Comparison of ENCODE assay signal across 13 cellular contexts in the genomic region with DNA sequence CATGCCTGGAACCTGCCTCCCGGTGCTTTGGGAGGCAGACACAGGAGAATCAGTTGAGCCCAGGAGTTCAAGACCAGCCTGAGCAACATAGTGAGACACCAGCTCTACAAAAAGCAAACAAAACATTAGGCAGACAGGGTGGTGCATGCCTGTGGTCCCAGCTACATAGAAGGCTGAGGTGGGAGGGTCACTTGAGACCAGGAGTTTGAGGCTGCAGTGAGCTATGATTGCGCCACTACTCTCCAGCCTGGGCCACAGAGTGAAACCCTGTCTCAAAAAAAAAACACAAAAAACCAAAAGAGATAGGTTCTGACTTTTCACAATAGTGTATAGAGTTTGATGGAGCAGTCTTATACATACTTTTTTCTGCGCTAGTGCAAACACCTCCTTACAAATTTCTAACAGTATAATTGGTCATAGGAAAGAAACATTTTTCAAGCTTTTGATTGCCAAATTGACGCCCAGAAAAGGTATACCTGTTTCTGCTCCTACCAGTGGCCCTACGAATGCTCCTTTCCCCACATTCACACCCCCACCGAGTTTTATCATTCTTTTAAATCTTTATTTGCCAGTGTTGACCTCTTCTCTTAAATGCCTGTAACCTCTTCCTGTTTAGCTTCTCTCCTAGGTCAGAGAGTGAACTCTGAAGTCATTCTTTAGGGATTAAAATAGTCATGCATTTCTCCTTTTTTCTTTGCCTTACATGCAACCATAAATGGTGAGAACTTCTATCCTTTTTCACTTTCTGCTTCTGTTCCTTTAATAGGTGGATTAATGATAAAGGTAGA. TPM values are rescaled to one million over a fixed set of nuclear protein-coding genes. Genes with fewer than 3 reads are reported as not detected.
A peak's percentile ranks its signal among the peaks of the same experiment; 100 is the strongest.
DNase-seq lines count a peak whose midpoint lies in the region; ATAC-seq and TF ChIP-seq lines count a peak whose summit lies in the region.
"Had no signal": no experiment of that assay in that cellular context is flagged by ENCODE, and none has a peak within 500 bp of the region (broad histone marks: within the 10 kb centered on the region; RNA-seq: fewer than 3 reads in every experiment).

No MANE protein-coding gene starts in this region.

- H3F3A ChIP-seq in DOHH2 (ENCODE audit: control insufficient read depth, insufficient read depth) (peaks cover 8% of the 10 kb centered on the region), Loucy (ENCODE audit: low read depth) (peaks cover 28% of the 10 kb centered on the region)

- H3K4me1 Mint-ChIP-seq in activated T-helper 1 cell treated with anti-CD3 and anti-CD28 coated beads, Interleukin-12 subunit alpha, Interleukin-12 subunit beta, Interleukin-2, Interleukin-4 antibody, amounts not matched to agents 30 ng/mL and 10 ng/mL and 1 ng/mL, durations not matched to agents 14 hours and 24 hours and 36 hours (ENCODE audit: low read depth) = peaks cover 42% of the 10 kb centered on the region
- H3K4me1 Mint-ChIP-seq in natural killer cell treated with Interleukin-12 subunit alpha and Interleukin-12 subunit beta and Interleukin-15 and Interleukin-18, amount 100 ng/mL, for 72 hours (ENCODE audit: low read depth in 2 of 2) = peaks cover 27 to 29% of the 10 kb centered on the region in 2 donors

- peak overlapping the region; percentile 82 for H3K9ac ChIP-seq in Loucy (ENCODE audit: low read depth, low read length, poor library complexity, severe bottlenecking)
- H3K9ac ChIP-seq: SK-N-SH had no signal

- H3K27me3 ChIP-seq in DOHH2 (ENCODE audit: control insufficient read depth, low read length) (no peaks in the 10 kb centered on the region), Loucy (ENCODE audit: insufficient read depth, low read length, poor library complexity, severe bottlenecking) (no peaks in the 10 kb centered on the region)
- H3K27me3 ChIP-seq: ascending aorta had no signal

- TF ChIP-seq CTCF in DOHH2 (IDR thresholded peaks at IDR 0.05; ENCODE audit: low read depth, low read length, poor library complexity, severe bottlenecking) = no peak
- TF ChIP-seq CTCF in Loucy (conservative IDR thresholded peaks at IDR 0.05; ENCODE audit: low read length) = no peak

- no peak overlapping the region for H2AFZ ChIP-seq in Loucy (ENCODE audit: low read length)

- peak; percentile 50 to 82 for ATAC-seq in natural killer cell treated with Interleukin-12 subunit alpha and Interleukin-12 subunit beta and Interleukin-15 and Interleukin-18, amount 100 ng/mL, for 72 hours
- no peak for ATAC-seq in GM21529 (IDR thresholded peaks at IDR 0.05; ENCODE audit: unreplicated experiment)
- ATAC-seq: stimulated activated naive CD8-positive, alpha-beta T cell treated with anti-CD3 and anti-CD28 coated beads, Interleukin-15, amount 100 ng/mL, for 72 hours had no signal

- H4K20me1 ChIP-seq in DOHH2 (ENCODE audit: control insufficient read depth, insufficient read depth, low read depth, low read length) (no peaks in the 10 kb centered on the region), Loucy (ENCODE audit: insufficient read depth, low read length, poor library complexity, severe bottlenecking) (no peaks in the 10 kb centered on the region)

- H3K36me3 Mint-ChIP-seq in activated T-helper 1 cell treated with anti-CD3 and anti-CD28 coated beads, Interleukin-12 subunit alpha, Interleukin-12 subunit beta, Interleukin-2, Interleukin-4 antibody, amounts not matched to agents 30 ng/mL and 10 ng/mL and 1 ng/mL, durations not matched to agents 14 hours and 24 hours and 36 hours (ENCODE audit: low read depth) = peaks cover 3% of the 10 kb centered on the region
- no peaks in the 10 kb centered on the region for H3K36me3 Mint-ChIP-seq in natural killer cell treated with Interleukin-12 subunit alpha and Interleukin-12 subunit beta and Interleukin-15 and Interleukin-18, amount 100 ng/mL, for 72 hours

- DNase-seq in activated T-helper 1 cell treated with anti-CD3 and anti-CD28 coated beads, Interleukin-12 subunit alpha, Interleukin-12 subunit beta, Interleukin-2, Interleukin-4 antibody, amounts not matched to agents 30 ng/mL and 10 ng/mL and 1 ng/mL, durations not matched to agents 14 hours and 24 hours and 36 hours (ENCODE audit: low spot score) = no peak
- DNase-seq in natural killer cell treated with Interleukin-12 subunit alpha and Interleukin-12 subunit beta and Interleukin-15 and Interleukin-18, amount 100 ng/mL, for 72 hours (ENCODE audit: low spot score) = peak; percentile 68
- DNase-seq in cerebellar cortex (ENCODE audit: low spot score) (no peak), C1 segment of cervical spinal cord (lab: John Stamatoyannopoulos, UW) (no peak)
- DNase-seq: activated CD8-positive, alpha-beta memory T cell treated with anti-CD3 and anti-CD28 coated beads for 24 hours; MM.1S; NCI-H510A treated with DMSO at 0.1 percent for 48 hours; SK-N-SH; stimulated activated naive CD8-positive, alpha-beta T cell treated with anti-CD3 and anti-CD28 coated beads, Interleukin-15, amount 100 ng/mL, for 72 hours had no signal

- H3K9me3 Mint-ChIP-seq in activated T-helper 1 cell treated with anti-CD3 and anti-CD28 coated beads, Interleukin-12 subunit alpha, Interleukin-12 subunit beta, Interleukin-2, Interleukin-4 antibody, amounts not matched to agents 30 ng/mL and 10 ng/mL and 1 ng/mL, durations not matched to agents 14 hours and 24 hours and 36 hours = no peaks in the 10 kb centered on the region
- no peaks in the 10 kb centered on the region for H3K9me3 Mint-ChIP-seq in natural killer cell treated with Interleukin-12 subunit alpha and Interleukin-12 subunit beta and Interleukin-15 and Interleukin-18, amount 100 ng/mL, for 72 hours
- H3K9me3 Mint-ChIP-seq: stimulated activated naive CD8-positive, alpha-beta T cell treated with anti-CD3 and anti-CD28 coated beads, Interleukin-15, amount 100 ng/mL, for 72 hours had no signal

- no peaks in the 10 kb centered on the region for H3K36me3 ChIP-seq in DOHH2 (ENCODE audit: control insufficient read depth, low read length)
- no peaks in the 10 kb centered on the region for H3K36me3 ChIP-seq in Loucy (ENCODE audit: insufficient read depth, low read length)
- H3K36me3 ChIP-seq: ascending aorta had no signal

- intact Hi-C loops in activated T-helper 1 cell treated with anti-CD3 and anti-CD28 coated beads, Interleukin-12 subunit alpha, Interleukin-12 subunit beta, Interleukin-2, Interleukin-4 antibody, amounts not matched to agents 30 ng/mL and 10 ng/mL and 1 ng/mL, durations not matched to agents 14 hours and 24 hours and 36 hours (cut with micrococcal nuclease) = loop anchor here (2.0 kb wide), 1 partner anchor 15 kb away; no protein-coding TSS in a partner anchor

- H3K4me3 ChIP-seq in DOHH2 (ENCODE audit: low read length) (peak overlapping the region; percentile 38), Loucy (ENCODE audit: low read length, poor library complexity, severe bottlenecking) (peak overlapping the region; percentile 75)
- H3K4me3 ChIP-seq: ascending aorta had no signal

- H3K4me2 ChIP-seq in DOHH2 (ENCODE audit: low read length) = peak overlapping the region; percentile 59
- peak overlapping the region; percentile 94 for H3K4me2 ChIP-seq in Loucy (ENCODE audit: low read depth, low read length, poor library complexity, severe bottlenecking)
- H3K4me2 ChIP-seq: SK-N-SH had no signal

- H3K9me2 ChIP-seq in DOHH2 (replicated peaks; ENCODE audit: control insufficient read depth, low read length) (no peaks in the 10 kb centered on the region), Loucy (replicated peaks; ENCODE audit: low read depth, low read length) (no peaks in the 10 kb centered on the region)
- H3K9me2 ChIP-seq: SK-N-SH had no signal

- H3K4me1 ChIP-seq in DOHH2 (ENCODE audit: control insufficient read depth, low read length) (peaks cover 70% of the 10 kb centered on the region), Loucy (ENCODE audit: insufficient read depth, low read length, poor library complexity, severe bottlenecking) (peaks cover 85% of the 10 kb centered on the region)
- H3K4me1 ChIP-seq: ascending aorta had no signal

- peak overlapping the region; percentile 33 for H3K27ac ChIP-seq in DOHH2 (ENCODE audit: low read depth, low read length)

- peak overlapping the region; percentile 2 for H3K4me3 Mint-ChIP-seq in activated T-helper 1 cell treated with anti-CD3 and anti-CD28 coated beads, Interleukin-12 subunit alpha, Interleukin-12 subunit beta, Interleukin-2, Interleukin-4 antibody, amounts not matched to agents 30 ng/mL and 10 ng/mL and 1 ng/mL, durations not matched to agents 14 hours and 24 hours and 36 hours
- H3K4me3 Mint-ChIP-seq in natural killer cell treated with Interleukin-12 subunit alpha and Interleukin-12 subunit beta and Interleukin-15 and Interleukin-18, amount 100 ng/mL, for 72 hours = peak overlapping the region; percentile 77
- H3K4me3 Mint-ChIP-seq: stimulated activated naive CD8-positive, alpha-beta T cell treated with anti-CD3 and anti-CD28 coated beads, Interleukin-15, amount 100 ng/mL, for 72 hours had no signal

- H3K9me3 ChIP-seq in DOHH2 (ENCODE audit: control insufficient read depth, insufficient read depth, low read length) (no peaks in the 10 kb centered on the region), Loucy (ENCODE audit: insufficient read depth, low read depth, low read length) (no peaks in the 10 kb centered on the region)
- H3K9me3 ChIP-seq: ascending aorta, SK-N-SH had no signal

- no peaks in the 10 kb centered on the region for H3K27me3 Mint-ChIP-seq in activated T-helper 1 cell treated with anti-CD3 and anti-CD28 coated beads, Interleukin-12 subunit alpha, Interleukin-12 subunit beta, Interleukin-2, Interleukin-4 antibody, amounts not matched to agents 30 ng/mL and 10 ng/mL and 1 ng/mL, durations not matched to agents 14 hours and 24 hours and 36 hours (ENCODE audit: insufficient read depth)
- no peaks in the 10 kb centered on the region for H3K27me3 Mint-ChIP-seq in natural killer cell treated with Interleukin-12 subunit alpha and Interleukin-12 subunit beta and Interleukin-15 and Interleukin-18, amount 100 ng/mL, for 72 hours

- H3K27ac Mint-ChIP-seq in activated T-helper 1 cell treated with anti-CD3 and anti-CD28 coated beads, Interleukin-12 subunit alpha, Interleukin-12 subunit beta, Interleukin-2, Interleukin-4 antibody, amounts not matched to agents 30 ng/mL and 10 ng/mL and 1 ng/mL, durations not matched to agents 14 hours and 24 hours and 36 hours = peak overlapping the region; percentile 73
- H3K27ac Mint-ChIP-seq in natural killer cell treated with Interleukin-12 subunit alpha and Interleukin-12 subunit beta and Interleukin-15 and Interleukin-18, amount 100 ng/mL, for 72 hours = peak overlapping the region in 1 of 2 donors; percentile 83
- H3K27ac Mint-ChIP-seq: stimulated activated naive CD8-positive, alpha-beta T cell treated with anti-CD3 and anti-CD28 coated beads, Interleukin-15, amount 100 ng/mL, for 72 hours had no signal

- peaks cover 3% of the 10 kb centered on the region; the same call in 1 of the 2 replicates for H3K79me2 ChIP-seq in DOHH2 (ENCODE audit: control insufficient read depth, low read length)
- peaks cover 81% of the 10 kb centered on the region for H3K79me2 ChIP-seq in Loucy (ENCODE audit: insufficient read depth, low read length)

RNA-seq across cellular contexts. Expression of a gene that starts 7.5 kb away (rescaled TPM):
- 120 and 122 TPM in 2 replicates for total RNA-seq in activated T-helper 1 cell treated with anti-CD3 and anti-CD28 coated beads, Interleukin-12 subunit alpha, Interleukin-12 subunit beta, Interleukin-2, Interleukin-4 antibody, amounts not matched to agents 30 ng/mL and 10 ng/mL and 1 ng/mL, durations not matched to agents 14 hours and 24 hours and 36 hours
- 100 to 1,000 TPM; 143 to 174 TPM for total RNA-seq in natural killer cell treated with Interleukin-12 subunit alpha and Interleukin-12 subunit beta and Interleukin-15 and Interleukin-18, amount 100 ng/mL, for 72 hours

RNA-seq across cellular contexts. Expression of a gene that starts 43.3 kb away (rescaled TPM):
- 26.8 and 30.4 TPM in 2 replicates for total RNA-seq in activated T-helper 1 cell treated with anti-CD3 and anti-CD28 coated beads, Interleukin-12 subunit alpha, Interleukin-12 subunit beta, Interleukin-2, Interleukin-4 antibody, amounts not matched to agents 30 ng/mL and 10 ng/mL and 1 ng/mL, durations not matched to agents 14 hours and 24 hours and 36 hours
- 10 to 100 TPM; 33.4 to 56.6 TPM for total RNA-seq in natural killer cell treated with Interleukin-12 subunit alpha and Interleukin-12 subunit beta and Interleukin-15 and Interleukin-18, amount 100 ng/mL, for 72 hours
